Comparison of ENCODE assay signal across 8 cellular contexts in genomic region chrX:19683358-19683757, GRCh38.
DNase-seq lines count a peak whose midpoint lies in the region; ATAC-seq and TF ChIP-seq lines count a peak whose summit lies in the region.

No MANE protein-coding gene starts in this region.

- no peaks in the 10 kb centered on the region for H3K36me3 ChIP-seq in right atrium auricular region

- DNase-seq in Right ventricle myocardium inferior (ENCODE audit: missing footprints) (no peak), cardiac septum (ENCODE audit: low spot score) (no peak), right atrium auricular region (ENCODE audit: low spot score) (no peak), cerebellar cortex (ENCODE audit: low spot score) (no peak), NCI-H1417 treated with DMSO at 0.1 percent for 48 hours (lab: John Stamatoyannopoulos, UW) (no peak), NCI-H2171 (lab: John Stamatoyannopoulos, UW) (no peak), NCI-H2081 treated with DMSO at 0.1 percent for 48 hours (lab: John Stamatoyannopoulos, UW) (no peak)

- H3K27me3 ChIP-seq in right atrium auricular region = no peaks in the 10 kb centered on the region

- H3K9me3 ChIP-seq in right atrium auricular region = peaks cover 0 to 5% of the 10 kb centered on the region in 2 donors

- H3K4me1 ChIP-seq in right atrium auricular region = no peaks in the 10 kb centered on the region

- intact Hi-C loops in Right ventricle myocardium inferior (cut with DNase I) (no loop called here), cardiac septum (cut with DNase I) (no loop called here)

- TF ChIP-seq CTCF in right atrium auricular region (IDR thresholded peaks at IDR 0.05) = no peak

- H3K4me3 ChIP-seq in right atrium auricular region = no peak overlapping the region

- H3K27ac ChIP-seq in right atrium auricular region = peak overlapping the region; percentile 21 to 41

- ATAC-seq in Right ventricle myocardium inferior = peak; percentile 72
- ATAC-seq in SK-N-SH treated with all-trans-retinoic acid at 6 μM for 48 hours = peak; percentile 38

TF ChIP-seq in SK-N-SH treated with all-trans-retinoic acid at 6 μM for 48 hours, 23 proteins besides CTCF, POLR2A, EP300 and RAD21:
- TF ChIP-seq ZFP3 (CRISPR knock-in tag; IDR thresholded peaks at IDR 0.05) = no peak
TF ChIP-seq in SK-N-SH treated with all-trans-retinoic acid at 6 μM for 48 hours: peak in this region for 0.
